In genomic region chr17:33751702-33752065, GRCh38 we compare ENCODE assay signal across 9 cellular contexts.
DNase-seq lines count a peak whose midpoint lies in the region; ATAC-seq and FAIRE-seq lines count a peak whose summit lies in the region.
"Had no signal": no experiment of that assay in that cellular context is flagged by ENCODE, and none has a peak within 500 bp of the region (broad histone marks: within the 10 kb centered on the region; RNA-seq: fewer than 3 reads in every experiment).

No MANE protein-coding gene starts in this region.

- no peak overlapping the region for H3K27ac Mint-ChIP-seq in stimulated activated naive CD8-positive, alpha-beta T cell treated with anti-CD3 and anti-CD28 coated beads, Interleukin-15, Interleukin-2, amounts not matched to agents 100 ng/mL and 50 ng/mL, for 24 hours
- no peak overlapping the region for H3K27ac Mint-ChIP-seq in activated T-helper 1 cell treated with anti-CD3 and anti-CD28 coated beads, Interleukin-12 subunit alpha, Interleukin-12 subunit beta, Interleukin-2, Interleukin-4 antibody, amounts not matched to agents 30 ng/mL and 10 ng/mL and 1 ng/mL, durations not matched to agents 14 hours and 24 hours and 36 hours
- H3K27ac Mint-ChIP-seq: B cell had no signal

- peaks cover 9% of the 10 kb centered on the region for H3K9me3 Mint-ChIP-seq in stimulated activated naive CD8-positive, alpha-beta T cell treated with anti-CD3 and anti-CD28 coated beads, Interleukin-15, Interleukin-2, amounts not matched to agents 100 ng/mL and 50 ng/mL, for 24 hours
- H3K9me3 Mint-ChIP-seq in activated T-helper 1 cell treated with anti-CD3 and anti-CD28 coated beads, Interleukin-12 subunit alpha, Interleukin-12 subunit beta, Interleukin-2, Interleukin-4 antibody, amounts not matched to agents 30 ng/mL and 10 ng/mL and 1 ng/mL, durations not matched to agents 14 hours and 24 hours and 36 hours: no peaks in the 10 kb centered on the region

- H3K4me3 Mint-ChIP-seq in stimulated activated naive CD8-positive, alpha-beta T cell treated with anti-CD3 and anti-CD28 coated beads, Interleukin-15, Interleukin-2, amounts not matched to agents 100 ng/mL and 50 ng/mL, for 24 hours: peak overlapping the region; percentile 35
- peak overlapping the region; percentile 12 for H3K4me3 Mint-ChIP-seq in activated T-helper 1 cell treated with anti-CD3 and anti-CD28 coated beads, Interleukin-12 subunit alpha, Interleukin-12 subunit beta, Interleukin-2, Interleukin-4 antibody, amounts not matched to agents 30 ng/mL and 10 ng/mL and 1 ng/mL, durations not matched to agents 14 hours and 24 hours and 36 hours
- H3K4me3 Mint-ChIP-seq: B cell had no signal

- DNase-seq in stimulated activated naive CD8-positive, alpha-beta T cell treated with anti-CD3 and anti-CD28 coated beads, Interleukin-15, Interleukin-2, amounts not matched to agents 100 U/mL and 50 U/mL, for 24 hours: no peak
- no peak for DNase-seq in activated T-helper 1 cell treated with anti-CD3 and anti-CD28 coated beads, Interleukin-12 subunit alpha, Interleukin-12 subunit beta, Interleukin-2, Interleukin-4 antibody, amounts not matched to agents 30 ng/mL and 10 ng/mL and 1 ng/mL, durations not matched to agents 14 hours and 24 hours and 36 hours (ENCODE audit: low spot score)
- DNase-seq in iPS-NIHi7 (ENCODE audit: extremely low spot score) (peak; percentile 31), urothelium cell line (ENCODE audit: low spot score) (peak; percentile 10), D341Med (ENCODE audit: low spot score) (no peak)

- no peak for ATAC-seq in stimulated activated naive CD8-positive, alpha-beta T cell treated with anti-CD3 and anti-CD28 coated beads, Interleukin-15, Interleukin-2, amounts not matched to agents 100 U/mL and 50 U/mL, for 24 hours
- no peak for ATAC-seq in GM21786 (IDR thresholded peaks at IDR 0.05; ENCODE audit: unreplicated experiment)
- ATAC-seq in HG03108 (IDR thresholded peaks at IDR 0.05; ENCODE audit: unreplicated experiment): no peak

- H3K27me3 Mint-ChIP-seq in stimulated activated naive CD8-positive, alpha-beta T cell treated with anti-CD3 and anti-CD28 coated beads, Interleukin-15, Interleukin-2, amounts not matched to agents 100 ng/mL and 50 ng/mL, for 24 hours: peaks cover 39% of the 10 kb centered on the region
- peaks cover 11% of the 10 kb centered on the region for H3K27me3 Mint-ChIP-seq in activated T-helper 1 cell treated with anti-CD3 and anti-CD28 coated beads, Interleukin-12 subunit alpha, Interleukin-12 subunit beta, Interleukin-2, Interleukin-4 antibody, amounts not matched to agents 30 ng/mL and 10 ng/mL and 1 ng/mL, durations not matched to agents 14 hours and 24 hours and 36 hours (ENCODE audit: insufficient read depth)

- peaks cover 5% of the 10 kb centered on the region for H3K4me1 Mint-ChIP-seq in stimulated activated naive CD8-positive, alpha-beta T cell treated with anti-CD3 and anti-CD28 coated beads, Interleukin-15, Interleukin-2, amounts not matched to agents 100 ng/mL and 50 ng/mL, for 24 hours (ENCODE audit: low read depth)
- H3K4me1 Mint-ChIP-seq in activated T-helper 1 cell treated with anti-CD3 and anti-CD28 coated beads, Interleukin-12 subunit alpha, Interleukin-12 subunit beta, Interleukin-2, Interleukin-4 antibody, amounts not matched to agents 30 ng/mL and 10 ng/mL and 1 ng/mL, durations not matched to agents 14 hours and 24 hours and 36 hours (ENCODE audit: low read depth): peaks cover 9% of the 10 kb centered on the region

- no peak for FAIRE-seq in urothelium cell line (lab: Jason Lieb, UNC)

- intact Hi-C loops in activated T-helper 1 cell treated with anti-CD3 and anti-CD28 coated beads, Interleukin-12 subunit alpha, Interleukin-12 subunit beta, Interleukin-2, Interleukin-4 antibody, amounts not matched to agents 30 ng/mL and 10 ng/mL and 1 ng/mL, durations not matched to agents 14 hours and 24 hours and 36 hours (cut with micrococcal nuclease): loop anchor here (1.0 to 2.0 kb wide), 3 partner anchors 26 to 231 kb away; no protein-coding TSS in a partner anchor

- H3K36me3 Mint-ChIP-seq in stimulated activated naive CD8-positive, alpha-beta T cell treated with anti-CD3 and anti-CD28 coated beads, Interleukin-15, Interleukin-2, amounts not matched to agents 100 ng/mL and 50 ng/mL, for 24 hours (ENCODE audit: low read depth): no peaks in the 10 kb centered on the region
- H3K36me3 Mint-ChIP-seq in activated T-helper 1 cell treated with anti-CD3 and anti-CD28 coated beads, Interleukin-12 subunit alpha, Interleukin-12 subunit beta, Interleukin-2, Interleukin-4 antibody, amounts not matched to agents 30 ng/mL and 10 ng/mL and 1 ng/mL, durations not matched to agents 14 hours and 24 hours and 36 hours (ENCODE audit: low read depth): no peaks in the 10 kb centered on the region

Comparison
In these comparisons a context has a peak if more than half of its experiments do, and no peak if none do; other contexts are left out.
1. DNase-seq: peak in iPS-NIHi7 (single experiment) and urothelium cell line (single experiment); none in stimulated activated naive CD8-positive, alpha-beta T cell treated with anti-CD3 and anti-CD28 coated beads, Interleukin-15, Interleukin-2, amounts not matched to agents 100 U/mL and 50 U/mL, for 24 hours (single experiment), activated T-helper 1 cell treated with anti-CD3 and anti-CD28 coated beads, Interleukin-12 subunit alpha, Interleukin-12 subunit beta, Interleukin-2, Interleukin-4 antibody, amounts not matched to agents 30 ng/mL and 10 ng/mL and 1 ng/mL, durations not matched to agents 14 hours and 24 hours and 36 hours (single experiment) and D341Med (single experiment).